ENCODE assay signal across 34 cellular contexts in the genomic region with DNA sequence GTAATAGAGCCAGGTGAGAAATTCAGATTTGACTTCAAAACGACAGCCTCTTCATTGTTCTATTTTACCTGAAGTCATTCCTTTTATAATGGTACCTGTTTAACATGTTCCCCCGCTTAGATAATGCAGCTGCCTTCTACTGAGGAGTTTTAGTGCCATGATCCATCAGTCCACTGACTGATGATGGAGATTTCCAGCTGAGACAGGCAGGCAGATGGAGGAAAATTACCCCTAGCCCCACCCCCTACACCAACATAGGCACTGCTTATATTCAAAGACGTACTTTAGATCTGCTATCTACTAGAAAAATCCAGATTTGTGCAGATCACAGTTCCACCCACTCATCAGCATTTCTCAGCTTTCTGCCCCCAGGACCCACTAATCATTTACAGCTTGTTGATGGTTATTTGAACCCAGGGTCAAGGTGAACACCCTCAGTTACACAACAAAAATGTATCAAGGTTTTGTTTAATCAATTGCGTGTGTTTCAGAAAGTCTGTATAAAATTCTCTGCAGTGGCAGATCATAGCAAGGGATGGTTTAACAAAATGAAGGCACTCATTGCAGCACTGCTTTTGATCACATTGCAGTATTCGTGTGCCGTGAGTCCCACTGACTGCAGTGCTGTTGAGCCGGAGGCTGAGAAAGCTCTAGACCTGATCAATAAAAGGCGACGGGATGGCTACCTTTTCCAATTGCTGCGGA. TPM values are rescaled to one million over a fixed set of nuclear protein-coding genes. Genes with fewer than 3 reads are reported as not detected.
"Had no signal": no experiment of that assay in that cellular context is flagged by ENCODE, and none has a peak within 500 bp of the region (broad histone marks: within the 10 kb centered on the region; RNA-seq: fewer than 3 reads in every experiment).

Gene HRG (plus strand): TSS at position 531 of the 705 bp plus-strand sequence. CDS start 18 bp downstream, at position 549.

- H3K4me1 Mint-ChIP-seq: nephron had no signal

- H3K4me3 Mint-ChIP-seq: naive thymus-derived CD4-positive, alpha-beta T cell; nephron; stimulated activated naive CD8-positive, alpha-beta T cell treated with anti-CD3 and anti-CD28 coated beads, Interleukin-15, amount 100 ng/mL, for 72 hours had no signal

- H3K4me3 ChIP-seq: coronary artery, esophagus muscularis mucosa, gastroesophageal sphincter, heart left ventricle, hepatocyte, ovary, smooth muscle cell, suprapubic skin, transverse colon, upper lobe of right lung, uterus had no signal

- H3K9me3 ChIP-seq: esophagus muscularis mucosa, gastroesophageal sphincter, heart left ventricle, ovary, suprapubic skin, transverse colon, upper lobe of right lung, uterus had no signal

- H3K4me2 ChIP-seq: hepatocyte, smooth muscle cell had no signal

- H3K27ac ChIP-seq: coronary artery, esophagus muscularis mucosa, foreskin keratinocyte, gastroesophageal sphincter, heart left ventricle, hepatocyte, ovary, suprapubic skin, transverse colon, upper lobe of right lung, uterus had no signal

- H2AFZ ChIP-seq: hepatocyte had no signal

- H3K27me3 ChIP-seq: foreskin keratinocyte, hepatocyte, ovary, suprapubic skin, transverse colon, uterus had no signal

- ATAC-seq: foreskin keratinocyte; gastroesophageal sphincter; heart left ventricle; left colon; naive thymus-derived CD4-positive, alpha-beta T cell; sciatic nerve; stimulated activated naive CD8-positive, alpha-beta T cell treated with anti-CD3 and anti-CD28 coated beads, Interleukin-15, amount 100 ng/mL, for 72 hours; upper lobe of right lung had no signal

- DNase-seq: dermis blood vessel endothelial cell; effector memory CD4-positive, alpha-beta T cell; foreskin keratinocyte; heart left ventricle; left colon; mesenchymal stem cell; midbrain; naive thymus-derived CD4-positive, alpha-beta T cell; occipital lobe; ovary; posterior cingulate gyrus; stimulated activated CD4-positive, alpha-beta T cell treated with anti-CD3 and anti-CD28 coated beads, Interleukin-12 subunit alpha, Interleukin-12 subunit beta, amount 100 ng/mL, for 4 hours; stimulated activated CD4-positive, alpha-beta T cell treated with anti-CD3 and anti-CD28 coated beads, Interleukin-1b, Interleukin-23, amount 100 ng/mL, for 48 hours; stimulated activated CD4-positive, alpha-beta T cell treated with anti-CD3 and anti-CD28 coated beads, Interleukin-4, amount 100 ng/mL, for 1 hour; stimulated activated CD8-positive, alpha-beta memory T cell treated with anti-CD3 and anti-CD28 coated beads, Interleukin-4, amount 100 ng/mL, for 48 hours; stimulated activated naive CD4-positive, alpha-beta T cell; stimulated activated naive CD8-positive, alpha-beta T cell treated with anti-CD3 and anti-CD28 coated beads, Interleukin-15, amount 100 ng/mL, for 72 hours; transverse colon; upper lobe of right lung; uterus had no signal

- H3K27ac Mint-ChIP-seq: naive thymus-derived CD4-positive, alpha-beta T cell had no signal

- H3K79me2 ChIP-seq: hepatocyte had no signal

- H3K36me3 ChIP-seq: esophagus muscularis mucosa, gastroesophageal sphincter, heart left ventricle, ovary, suprapubic skin, transverse colon, upper lobe of right lung, uterus had no signal

- H3K4me1 ChIP-seq: esophagus muscularis mucosa, gastroesophageal sphincter, heart left ventricle, suprapubic skin, transverse colon, upper lobe of right lung, uterus had no signal

- H3K9me3 Mint-ChIP-seq: nephron; stimulated activated naive CD8-positive, alpha-beta T cell treated with anti-CD3 and anti-CD28 coated beads, Interleukin-15, amount 100 ng/mL, for 72 hours had no signal

RNA-seq across cellular contexts. Expression of gene HRG, which starts in this region (rescaled TPM):
- total RNA-seq: chondrocyte; dermis blood vessel endothelial cell; endothelial cell of umbilical vein; epithelial cell of proximal tubule; esophagus muscularis mucosa; fibroblast of lung; gastroesophageal sphincter; heart left ventricle; left colon; lung microvascular endothelial cell; naive thymus-derived CD4-positive, alpha-beta T cell; occipital lobe; pulmonary artery endothelial cell; sciatic nerve; smooth muscle cell; transverse colon; upper lobe of right lung; uterus had no signal
- polyA plus RNA-seq: endothelial cell of umbilical vein; fibroblast of lung; foreskin keratinocyte; naive thymus-derived CD4-positive, alpha-beta T cell; ovary; smooth muscle cell had no signal
